8 cellular contexts compared by ENCODE assay signal in genomic region chr20:31719644-31720485, GRCh38. TPM values are rescaled to one million over a fixed set of nuclear protein-coding genes. Genes with fewer than 3 reads are reported as not detected.
DNase-seq lines count a peak whose midpoint lies in the region; ATAC-seq, FAIRE-seq and TF ChIP-seq lines count a peak whose summit lies in the region.

No MANE protein-coding gene starts in this region.

- H3K27me3 Mint-ChIP-seq in CD4-positive, alpha-beta memory T cell: no peaks in the 10 kb centered on the region
- no peaks in the 10 kb centered on the region for H3K27me3 Mint-ChIP-seq in astrocyte (ENCODE audit: low read depth, unreplicated experiment)

- peak overlapping the region; percentile 95 for H3K4me2 ChIP-seq in astrocyte (ENCODE audit: low read length)

- no peak for DNase-seq in CD4-positive, alpha-beta memory T cell
- peak; percentile 76 for DNase-seq in LHCN-M2 (ENCODE audit: low read depth)
- peak; percentile 49 for DNase-seq in astrocyte (ENCODE audit: low read depth)
- DNase-seq in kidney tubule cell (ENCODE audit: low spot score): peak; percentile 98
- DNase-seq in substantia nigra (lab: John Stamatoyannopoulos, UW): peak in 29 of 49 donors; percentile 15 to 71 (median 46)
- DNase-seq in ureter (ENCODE audit: low spot score): no peak
- no peak for DNase-seq in DMS114 treated with DMSO at 0.1 percent for 48 hours (lab: John Stamatoyannopoulos, UW; ENCODE audit: unreplicated experiment)

- POLR2A ChIA-PET in CD4-positive, alpha-beta memory T cell (lab: Charles Lee; ENCODE audit: partially characterized antibody): interaction anchor here (0.9 to 8.6 kb wide), 7 partner anchors 9 to 59 kb away, joined by 3 to 166 read pairs (median 10); no protein-coding TSS in a partner anchor

- no peak for TF ChIP-seq CTCF in astrocyte (IDR thresholded peaks at IDR 0.05; ENCODE audit: insufficient read depth, low read depth, low read length)

- H3K27me3 ChIP-seq in CD4-positive, alpha-beta memory T cell (ENCODE audit: insufficient read depth, low read length): no peaks in the 10 kb centered on the region
- H3K27me3 ChIP-seq in astrocyte (ENCODE audit: insufficient read depth, low read length): no peaks in the 10 kb centered on the region

- H4K20me1 ChIP-seq in astrocyte (ENCODE audit: insufficient read depth, low read length): peaks cover 21% of the 10 kb centered on the region

- peak overlapping the region; percentile 97 for H3K9ac ChIP-seq in astrocyte (ENCODE audit: low read length)

- CTCF ChIA-PET in CD4-positive, alpha-beta memory T cell (lab: Charles Lee; ENCODE audit: partially characterized antibody): interaction anchor here (1.1 to 13.8 kb wide), 6 partner anchors 14 to 107 kb away, joined by 3 to 581 read pairs (median 4); no protein-coding TSS in a partner anchor

- H3K36me3 ChIP-seq in CD4-positive, alpha-beta memory T cell (ENCODE audit: insufficient read depth, low read length): no peaks in the 10 kb centered on the region
- H3K36me3 ChIP-seq in astrocyte (ENCODE audit: insufficient read depth, low read length): peaks cover 9% of the 10 kb centered on the region

- H3K36me3 Mint-ChIP-seq in CD4-positive, alpha-beta memory T cell: peaks cover 26 to 38% of the 10 kb centered on the region in 2 donors
- H3K36me3 Mint-ChIP-seq in astrocyte (ENCODE audit: low read depth, unreplicated experiment): peaks cover 37% of the 10 kb centered on the region

- no peak overlapping the region for H2AFZ ChIP-seq in astrocyte (ENCODE audit: low read depth, low read length)

- peak overlapping the region; percentile 92 to 99 for H3K4me3 ChIP-seq in CD4-positive, alpha-beta memory T cell (ENCODE audit: low read length in 2 of 2)
- peak overlapping the region; percentile 72 for H3K4me3 ChIP-seq in astrocyte (ENCODE audit: insufficient read depth, low read depth, low read length)

- H3K9me3 ChIP-seq in CD4-positive, alpha-beta memory T cell (ENCODE audit: control insufficient read depth in 1 of 2, low read length in 2 of 2): no peaks in the 10 kb centered on the region
- no peaks in the 10 kb centered on the region for H3K9me3 ChIP-seq in astrocyte (ENCODE audit: insufficient read depth, low read depth, low read length)

- peaks cover 84% of the 10 kb centered on the region for H3K79me2 ChIP-seq in astrocyte (ENCODE audit: insufficient read depth, low read length)

- no peak for ATAC-seq in GM18498 (IDR thresholded peaks at IDR 0.05; ENCODE audit: unreplicated experiment)

- peak overlapping the region; percentile 89 to 97 (median 94) for H3K4me3 Mint-ChIP-seq in CD4-positive, alpha-beta memory T cell
- H3K4me3 Mint-ChIP-seq in astrocyte (ENCODE audit: unreplicated experiment): peak overlapping the region; percentile 92

- no peak for FAIRE-seq in astrocyte (lab: Jason Lieb, UNC)

- intact Hi-C loops in CD4-positive, alpha-beta memory T cell (cut with micrococcal nuclease): loop anchor here (5.0 kb wide), 2 partner anchors 108 to 173 kb away; a partner anchor contains a TSS

- H3K27ac ChIP-seq in CD4-positive, alpha-beta memory T cell (ENCODE audit: low read depth, low read length): peak overlapping the region; percentile 39
- H3K27ac ChIP-seq in astrocyte (ENCODE audit: low read depth, low read length) (peak overlapping the region; percentile 95), substantia nigra (ENCODE audit: low read depth, low read length, poor library complexity, severe bottlenecking) (peak overlapping the region; percentile 100)

- H3K27ac Mint-ChIP-seq in CD4-positive, alpha-beta memory T cell: peak overlapping the region; percentile 86 to 98 (median 96)
- H3K27ac Mint-ChIP-seq in astrocyte (ENCODE audit: unreplicated experiment): peak overlapping the region; percentile 96

- H3K4me1 ChIP-seq in CD4-positive, alpha-beta memory T cell (ENCODE audit: insufficient read depth, low read length): peaks cover 65% of the 10 kb centered on the region
- peaks cover 56% of the 10 kb centered on the region for H3K4me1 ChIP-seq in astrocyte (ENCODE audit: insufficient read depth, low read length)

- H3K4me1 Mint-ChIP-seq in CD4-positive, alpha-beta memory T cell: peaks cover 58 to 82% (median 69%) of the 10 kb centered on the region in 4 donors
- H3K4me1 Mint-ChIP-seq in astrocyte (ENCODE audit: low read depth, unreplicated experiment): peaks cover 48% of the 10 kb centered on the region

- H3K9me3 Mint-ChIP-seq in CD4-positive, alpha-beta memory T cell: no peaks in the 10 kb centered on the region
- H3K9me3 Mint-ChIP-seq in astrocyte (ENCODE audit: unreplicated experiment): no peaks in the 10 kb centered on the region

RNA-seq across cellular contexts. Expression of gene BCL2L1, which starts 2.8 kb away (rescaled TPM):
- total RNA-seq in CD4-positive, alpha-beta memory T cell: 10 to 100 TPM; 20.3 to 20.8 TPM
- polyA plus RNA-seq in CD4-positive, alpha-beta memory T cell: 10 to 100 TPM; 22.8 to 26.1 TPM
- 328 and 368 TPM in 2 replicates for total RNA-seq in LHCN-M2 (2014; rRNA removed)
- 240 TPM for polyA plus RNA-seq in LHCN-M2 (2012)
- 103 and 149 TPM in 2 replicates for total RNA-seq in astrocyte
- 91.4 TPM for total RNA-seq in ureter

RNA-seq across cellular contexts. Expression of gene TPX2, which starts 19.2 kb away (rescaled TPM):
- under 1 TPM; 0.30 to 0.44 TPM for total RNA-seq in CD4-positive, alpha-beta memory T cell
- polyA plus RNA-seq in CD4-positive, alpha-beta memory T cell: under 1 TPM; 0.76 to 0.85 TPM
- total RNA-seq in LHCN-M2 (2014; rRNA removed): 188 and 191 TPM in 2 replicates
- 62.4 TPM for polyA plus RNA-seq in LHCN-M2 (2012)
- total RNA-seq in astrocyte: 31.7 and 41.6 TPM in 2 replicates
- 0.81 TPM for total RNA-seq in ureter

Comparison
In these comparisons a context has a peak if more than half of its experiments do, and no peak if none do; other contexts are left out.
1. DNase-seq: peak in LHCN-M2 (single experiment), astrocyte (single experiment), kidney tubule cell (single experiment) and substantia nigra (29 of 49); none in CD4-positive, alpha-beta memory T cell (0 of 5), ureter (single experiment) and DMS114 treated with DMSO at 0.1 percent for 48 hours (single experiment).
2. H3K27ac ChIP-seq: peak in every context shown above with its lines; median percentile 100 in substantia nigra; 95 in astrocyte; 39 in CD4-positive, alpha-beta memory T cell.
3. RNA of gene TPX2, which starts 19.2 kb away (total RNA-seq): 188 to 191 TPM in LHCN-M2 and 31.7 to 41.6 TPM in astrocyte; 0.81 TPM in ureter (single experiment) and 0.30 to 0.44 TPM in CD4-positive, alpha-beta memory T cell; every median in the first group is over 10 times any median in the second.